Comparison of ENCODE assay signal across 33 cellular contexts in the genomic region with DNA sequence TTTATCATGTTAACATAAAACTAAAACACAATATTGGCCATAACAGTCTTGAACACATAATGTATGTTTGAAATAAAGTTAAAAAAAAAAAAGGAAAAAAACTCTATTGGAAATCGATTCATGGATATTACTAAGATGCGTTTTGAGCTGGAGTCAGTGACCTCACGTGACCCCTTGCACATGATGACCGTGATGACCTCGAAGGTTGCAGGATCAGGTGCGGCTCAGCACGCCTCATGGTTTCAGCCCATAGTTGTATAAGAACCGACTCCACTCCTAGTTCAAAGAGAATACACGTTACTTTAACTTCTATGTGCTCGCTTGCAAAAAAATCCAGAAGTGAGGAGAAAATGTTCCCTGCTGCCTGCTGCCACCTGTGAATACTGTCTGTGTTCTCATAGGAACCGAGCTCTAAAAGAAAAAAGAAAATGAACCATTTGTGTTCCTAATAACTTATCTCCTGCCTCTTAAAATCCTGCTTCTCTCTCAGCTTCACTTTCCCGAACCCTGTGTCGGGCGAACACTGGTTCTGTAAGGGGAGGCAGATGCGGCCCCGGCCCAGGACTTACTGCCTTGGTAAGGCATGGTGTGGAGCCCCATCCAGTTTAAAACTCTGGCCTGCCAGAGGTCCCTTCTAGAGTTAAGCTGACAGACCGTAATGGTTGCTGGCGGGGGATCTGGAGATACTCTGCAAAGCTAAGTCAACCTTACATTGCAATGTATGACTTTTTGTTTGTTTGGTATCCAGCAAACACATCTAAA. TPM values are rescaled to one million over a fixed set of nuclear protein-coding genes. Genes with fewer than 3 reads are reported as not detected.
"Had no signal": no experiment of that assay in that cellular context is flagged by ENCODE, and none has a peak within 500 bp of the region (broad histone marks: within the 10 kb centered on the region; RNA-seq: fewer than 3 reads in every experiment).

No MANE protein-coding gene starts in this region.

- H3K9me3 ChIP-seq: Peyer's patch had no signal

- H3K4me3 ChIP-seq: Peyer's patch had no signal

- H3K9ac ChIP-seq: KMS-11 had no signal

- DNase-seq: activated B cell treated with CpG ODN at 0.5 μM for 24 hours; activated CD4-positive, alpha-beta memory T cell treated with anti-CD3 and anti-CD28 coated beads, Interleukin-2, amount 10 ng/mL, durations not matched to agents 7 days and 5 days; activated CD4-positive, alpha-beta T cell treated with anti-CD3 and anti-CD28 coated beads for 4 hours; activated CD4-positive, CD25-positive, alpha-beta regulatory T cell treated with anti-CD3 and anti-CD28 coated beads, Interleukin-2, amount 50 U/mL, for 72 hours; activated CD8-positive, alpha-beta memory T cell treated with anti-CD3 and anti-CD28 coated beads for 24 hours; activated CD8-positive, alpha-beta memory T cell treated with anti-CD3 and anti-CD28 coated beads, Interleukin-2, amount 10 ng/mL, durations not matched to agents 7 days and 5 days; activated CD8-positive, alpha-beta memory T cell treated with anti-CD3 and anti-CD28 coated beads, Interleukin-2, amount 50 U/mL, for 48 hours; activated effector memory CD4-positive, alpha-beta T cell treated with Interleukin-2 at 50 U/mL for 16 hours; activated naive CD4-positive, alpha-beta T cell treated with anti-CD3 and anti-CD28 coated beads, Interleukin-2, amount 10 ng/mL, durations not matched to agents 7 days and 5 days; activated naive CD8-positive, alpha-beta T cell treated with anti-CD3 and anti-CD28 coated beads, Interleukin-2, amount 50 U/mL, for 24 hours; activated T-cell treated with anti-CD3 and anti-CD28 coated beads, Interleukin-2, amount 50 U/mL, for 48 hours; anterior cingulate cortex; central memory CD4-positive, alpha-beta T cell; NCI-H1048; NCI-H1105 treated with DMSO at 0.1 percent for 48 hours; NCI-H1436 treated with DMSO at 0.1 percent for 48 hours; NCI-H1694 treated with DMSO at 0.1 percent for 48 hours; NCI-H2029 treated with DMSO at 0.1 percent for 48 hours; NCI-H2107; NCI-H2171; NCI-H510A; NCI-H526; NCI-H748 treated with DMSO at 0.1 percent for 48 hours; Peyer's patch; RPMI8226; SIG-M5; SW 1271; T-helper 1 cell; T-helper 2 cell; T-helper 9 cell had no signal

- ATAC-seq: activated CD8-positive, alpha-beta memory T cell treated with anti-CD3 and anti-CD28 coated beads, Interleukin-2, amount 10 ng/mL, durations not matched to agents 7 days and 5 days; activated naive CD8-positive, alpha-beta T cell treated with anti-CD3 and anti-CD28 coated beads, Interleukin-2, amount 50 U/mL, for 24 hours; Right ventricle myocardium inferior had no signal

- H3K4me2 ChIP-seq: KMS-11 had no signal

- H3K27me3 ChIP-seq: Peyer's patch had no signal

- H3K27ac ChIP-seq: KMS-11, Peyer's patch, VCaP had no signal

RNA-seq across cellular contexts. Expression of a gene that starts 33.8 kb away (rescaled TPM):
- total RNA-seq: activated CD4-positive, alpha-beta memory T cell treated with anti-CD3 and anti-CD28 coated beads, Interleukin-2, amount 10 ng/mL, durations not matched to agents 7 days and 5 days; activated CD8-positive, alpha-beta memory T cell treated with anti-CD3 and anti-CD28 coated beads, Interleukin-2, amount 10 ng/mL, durations not matched to agents 7 days and 5 days had no signal
